In genomic region chr15:54792526-54792925, GRCh38 we compare ENCODE assay signal across 23 cellular contexts.
DNase-seq lines count a peak whose midpoint lies in the region; ATAC-seq and TF ChIP-seq lines count a peak whose summit lies in the region.
"Had no signal": no experiment of that assay in that cellular context is flagged by ENCODE, and none has a peak within 500 bp of the region (broad histone marks: within the 10 kb centered on the region; RNA-seq: fewer than 3 reads in every experiment).

No MANE protein-coding gene starts in this region.

- no peak overlapping the region for H4K91ac ChIP-seq in trophoblast cell (ENCODE audit: low read depth, low read length)

- no peak overlapping the region for H2AK5ac ChIP-seq in trophoblast cell (ENCODE audit: low read length)

- DNase-seq in LNCaP clone FGC (ENCODE audit: low read depth) (peak; percentile 52), WTC11 (ENCODE audit: low spot score) (peak; percentile 12), endodermal cell (peak; percentile 46), iPS DF 6.9 (ENCODE audit: low read depth, low spot score) (peak; percentile 7), trophoblast cell (no peak), ascending aorta (ENCODE audit: low spot score in 2 of 2) (no peak), Karpas-422 (no peak), NCI-H1105 (lab: John Stamatoyannopoulos, UW) (no peak)
- DNase-seq: AML-193; Caco-2; Calu3; CD4-positive, alpha-beta T cell; CD8-positive, alpha-beta T cell; DMS79; DND-41; EL; GDM1 had no signal

- H3K4me3 ChIP-seq in LNCaP clone FGC (ENCODE audit: low read depth, low read length), result no peak overlapping the region
- H3K4me3 ChIP-seq in endodermal cell (ENCODE audit: low read length), result no peak overlapping the region
- H3K4me3 ChIP-seq in iPS DF 6.9 (ENCODE audit: low read length), result no peak overlapping the region
- H3K4me3 ChIP-seq in trophoblast cell (ENCODE audit: low read depth, low read length), result no peak overlapping the region
- no peak overlapping the region for H3K4me3 ChIP-seq in ascending aorta
- H3K4me3 ChIP-seq in Karpas-422 (ENCODE audit: low read length), result no peak overlapping the region
- H3K4me3 ChIP-seq: A549; BLaER1 treated with 17β-estradiol and CSF1 and Interleukin-3, amounts not matched to agents 10 nM and 100 nM; GM12878 had no signal

- H2BK12ac ChIP-seq in trophoblast cell (ENCODE audit: low read length), result no peak overlapping the region

- no peak overlapping the region for H4K8ac ChIP-seq in trophoblast cell (ENCODE audit: low read depth, low read length)

- H3K9me3 ChIP-seq in endodermal cell (ENCODE audit: control insufficient read depth, low read length) (no peaks in the 10 kb centered on the region), iPS DF 6.9 (ENCODE audit: control insufficient read depth, insufficient read depth, low read length) (no peaks in the 10 kb centered on the region), trophoblast cell (ENCODE audit: insufficient read depth, low read depth, low read length) (no peaks in the 10 kb centered on the region), ascending aorta (no peaks in the 10 kb centered on the region), Karpas-422 (ENCODE audit: low read length) (peaks cover 4% of the 10 kb centered on the region; the same call in 1 of the 2 replicates)
- H3K9me3 ChIP-seq: A549; BLaER1 treated with 17β-estradiol and CSF1 and Interleukin-3, amounts not matched to agents 10 nM and 100 nM; Caco-2 had no signal

- H3K4me2 ChIP-seq in trophoblast cell (ENCODE audit: low read length), result no peak overlapping the region
- H3K4me2 ChIP-seq in Karpas-422 (ENCODE audit: low read depth, low read length, poor library complexity, severe bottlenecking), result no peak overlapping the region
- H3K4me2 ChIP-seq: A549; BLaER1 treated with 17β-estradiol and CSF1 and Interleukin-3, amounts not matched to agents 10 nM and 100 nM had no signal

- H3K4me1 Mint-ChIP-seq in WTC11 (no peaks in the 10 kb centered on the region), endodermal cell (peaks cover 2% of the 10 kb centered on the region)
- H3K4me1 Mint-ChIP-seq: B cell had no signal

- H3K9ac ChIP-seq in endodermal cell (ENCODE audit: extremely low read depth, low read length, poor library complexity, severe bottlenecking) (no peak overlapping the region), trophoblast cell (ENCODE audit: low read length) (no peak overlapping the region), Karpas-422 (ENCODE audit: low read length) (no peak overlapping the region)
- H3K9ac ChIP-seq: BLaER1 treated with 17β-estradiol and CSF1 and Interleukin-3, amounts not matched to agents 10 nM and 100 nM had no signal

- no peak overlapping the region for H3K14ac ChIP-seq in trophoblast cell (ENCODE audit: low read length)

- H3K4ac ChIP-seq in trophoblast cell (ENCODE audit: low read depth, low read length), result no peak overlapping the region

- 84 to 100% methylated on average over 1 of the region's 1 CpG for WGBS in endodermal cell (ENCODE audit: insufficient coverage in 1 of 2, insufficient read length in 1 of 2), 2 experiments
- WGBS in iPS DF 6.9 (ENCODE audit: insufficient coverage, insufficient read length), result no CpG with 5 or more reads among the region's 1 CpG
- no CpG with 5 or more reads among the region's 1 CpG for WGBS in trophoblast cell (ENCODE audit: extremely low coverage, insufficient coverage, insufficient read length)

- no peak for ATAC-seq in WTC11
- ATAC-seq: A549; CD8-positive, alpha-beta T cell; GM12878 had no signal

- H3K18ac ChIP-seq in trophoblast cell (ENCODE audit: low read length), result no peak overlapping the region

- no peak for TF ChIP-seq CTCF in LNCaP clone FGC (IDR thresholded peaks at IDR 0.05; ENCODE audit: control insufficient read depth, extremely low read depth, insufficient read depth)
- no peak for TF ChIP-seq CTCF in WTC11 (IDR thresholded peaks at IDR 0.05)
- TF ChIP-seq CTCF in endodermal cell (conservative IDR thresholded peaks at IDR 0.05), result no peak
- no peak for TF ChIP-seq CTCF in ascending aorta (IDR thresholded peaks at IDR 0.05)

- no peak overlapping the region for H3K27ac ChIP-seq in endodermal cell (ENCODE audit: low read depth, low read length)
- no peak overlapping the region for H3K27ac ChIP-seq in iPS DF 6.9 (ENCODE audit: low read length)
- H3K27ac ChIP-seq in trophoblast cell (ENCODE audit: low read depth, low read length), result no peak overlapping the region
- H3K27ac ChIP-seq in ascending aorta, result no peak overlapping the region
- no peak overlapping the region for H3K27ac ChIP-seq in Karpas-422 (ENCODE audit: low read length)
- H3K27ac ChIP-seq: 22Rv1; A549; BLaER1 treated with 17β-estradiol and CSF1 and Interleukin-3, amounts not matched to agents 10 nM and 100 nM; C4-2B had no signal

- no peak overlapping the region for H3K23ac ChIP-seq in trophoblast cell (ENCODE audit: low read length)

- H3K4me1 ChIP-seq in endodermal cell (ENCODE audit: control insufficient read depth, insufficient read depth, low read length) (no peaks in the 10 kb centered on the region), iPS DF 6.9 (ENCODE audit: control insufficient read depth, insufficient read depth, low read length) (peaks cover 2% of the 10 kb centered on the region; the same call in 1 of the 2 replicates), trophoblast cell (ENCODE audit: control insufficient read depth in 1 of 2, insufficient read depth in 2 of 2, low read length in 2 of 2) (no peaks in the 10 kb centered on the region), ascending aorta (no peaks in the 10 kb centered on the region), Karpas-422 (ENCODE audit: low read length) (no peaks in the 10 kb centered on the region)
- H3K4me1 ChIP-seq: A549, Caco-2 had no signal

- H2AFZ ChIP-seq in trophoblast cell (ENCODE audit: insufficient read depth, low read length, poor library complexity) (no peak overlapping the region), Karpas-422 (ENCODE audit: low read length) (no peak overlapping the region)

- no peaks in the 10 kb centered on the region for H4K20me1 ChIP-seq in Karpas-422 (ENCODE audit: insufficient read depth, low read depth, low read length)
- H4K20me1 ChIP-seq: BLaER1 treated with 17β-estradiol and CSF1 and Interleukin-3, amounts not matched to agents 10 nM and 100 nM had no signal

- intact Hi-C loops in ascending aorta (cut with DNase I), result no loop called here

- H3K79me1 ChIP-seq in trophoblast cell (ENCODE audit: low read length), result no peaks in the 10 kb centered on the region

- 0 out of 2 replicates have a peak, but pooled peaks cover 6% of the 10 kb centered on the region for H3K9me2 ChIP-seq in Karpas-422 (replicated peaks; ENCODE audit: insufficient read depth, low read length)

- peaks cover 3% of the 10 kb centered on the region; the same call in 1 of the 2 replicates for H3K9me3 Mint-ChIP-seq in WTC11
- H3K9me3 Mint-ChIP-seq in endodermal cell, result no peaks in the 10 kb centered on the region
- H3K9me3 Mint-ChIP-seq: CD4-positive, alpha-beta T cell; CD8-positive, alpha-beta T cell had no signal

- H2BK120ac ChIP-seq in trophoblast cell (ENCODE audit: insufficient read depth, low read length, poor library complexity), result no peak overlapping the region

- H3K79me2 ChIP-seq in trophoblast cell (ENCODE audit: control insufficient read depth, insufficient read depth, low read length, poor library complexity) (no peaks in the 10 kb centered on the region), Karpas-422 (ENCODE audit: low read length) (no peaks in the 10 kb centered on the region)

- H4K12ac ChIP-seq in trophoblast cell (ENCODE audit: low read depth, low read length), result no peak overlapping the region

- H3K27ac Mint-ChIP-seq in WTC11, result no peak overlapping the region
- no peak overlapping the region for H3K27ac Mint-ChIP-seq in endodermal cell
- H3K27ac Mint-ChIP-seq: B cell; CD4-positive, alpha-beta T cell; CD8-positive, alpha-beta T cell had no signal

- H2BK5ac ChIP-seq in trophoblast cell (ENCODE audit: low read depth, low read length, poor library complexity), result no peak overlapping the region

- no peaks in the 10 kb centered on the region for H3K36me3 Mint-ChIP-seq in WTC11
- H3K36me3 Mint-ChIP-seq in endodermal cell (ENCODE audit: low read depth), result no peaks in the 10 kb centered on the region
- H3K36me3 Mint-ChIP-seq: CD8-positive, alpha-beta T cell had no signal

- H3K36me3 ChIP-seq in endodermal cell (ENCODE audit: control insufficient read depth, insufficient read depth, low read length) (no peaks in the 10 kb centered on the region), iPS DF 6.9 (ENCODE audit: control insufficient read depth, insufficient read depth, low read length) (no peaks in the 10 kb centered on the region), trophoblast cell (ENCODE audit: control insufficient read depth in 1 of 2, insufficient read depth in 2 of 2, low read length in 2 of 2) (no peaks in the 10 kb centered on the region), ascending aorta (no peaks in the 10 kb centered on the region), Karpas-422 (ENCODE audit: insufficient read depth, low read length) (no peaks in the 10 kb centered on the region)
- H3K36me3 ChIP-seq: BLaER1 treated with 17β-estradiol and CSF1 and Interleukin-3, amounts not matched to agents 10 nM and 100 nM had no signal

- CTCF ChIA-PET in WTC11 (lab: Charles Lee), result no interaction called here

- no peaks in the 10 kb centered on the region for H3K27me3 Mint-ChIP-seq in WTC11 (ENCODE audit: low read depth)
- no peaks in the 10 kb centered on the region for H3K27me3 Mint-ChIP-seq in endodermal cell (ENCODE audit: insufficient read depth)
- H3K27me3 Mint-ChIP-seq: B cell; CD4-positive, alpha-beta T cell had no signal

- H3K4me3 Mint-ChIP-seq in WTC11 (no peak overlapping the region), endodermal cell (no peak overlapping the region)
- H3K4me3 Mint-ChIP-seq: B cell; CD4-positive, alpha-beta T cell; CD8-positive, alpha-beta T cell had no signal

- POLR2A ChIA-PET in WTC11 (lab: Charles Lee), result no interaction called here

- H3K27me3 ChIP-seq in endodermal cell (ENCODE audit: control insufficient read depth, insufficient read depth, low read length, poor library complexity, severe bottlenecking) (no peaks in the 10 kb centered on the region), iPS DF 6.9 (ENCODE audit: control insufficient read depth, insufficient read depth, low read length) (no peaks in the 10 kb centered on the region), trophoblast cell (ENCODE audit: insufficient read depth, low read length) (no peaks in the 10 kb centered on the region), ascending aorta (no peaks in the 10 kb centered on the region), Karpas-422 (ENCODE audit: low read length) (no peaks in the 10 kb centered on the region)
- H3K27me3 ChIP-seq: BLaER1 treated with 17β-estradiol and CSF1 and Interleukin-3, amounts not matched to agents 10 nM and 100 nM had no signal

TF ChIP-seq in WTC11, 78 proteins besides CTCF, POLR2A, EP300 and RAD21 (continues in another document):
- no peak for TF ChIP-seq SOX15 (CRISPR knock-in tag; IDR thresholded peaks at IDR 0.05)

Comparison
In these comparisons a context has a peak if more than half of its experiments do, and no peak if none do; other contexts are left out.
1. DNase-seq: peak in LNCaP clone FGC (single experiment), WTC11 (single experiment), endodermal cell (single experiment) and iPS DF 6.9 (single experiment); none in trophoblast cell (0 of 2), ascending aorta (0 of 2), Karpas-422 (single experiment) and NCI-H1105 (single experiment).